ENCODE assay signal across 1 cellular context in genomic region chr14:21089877-21090193, GRCh38.
TF ChIP-seq lines count a peak whose summit lies in the region.

No MANE protein-coding gene starts in this region.

TF ChIP-seq in HepG2, 621 proteins besides CTCF, POLR2A, EP300 and RAD21:
- TF ChIP-seq ZNF777 (CRISPR knock-in tag; IDR thresholded peaks at IDR 0.05) (no peak), LCORL (IDR thresholded peaks at IDR 0.05) (no peak), LCORL (CRISPR knock-in tag; IDR thresholded peaks at IDR 0.05) (0 out of 2 replicates have a peak, but pooled peaks have one; percentile 33), RBM22 (optimal IDR thresholded peaks at IDR 0.05; ENCODE audit: low read length) (peak; percentile 94)
- TF ChIP-seq, protein P1, sequence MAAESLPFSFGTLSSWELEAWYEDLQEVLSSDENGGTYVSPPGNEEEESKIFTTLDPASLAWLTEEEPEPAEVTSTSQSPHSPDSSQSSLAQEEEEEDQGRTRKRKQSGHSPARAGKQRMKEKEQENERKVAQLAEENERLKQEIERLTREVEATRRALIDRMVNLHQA (CRISPR knock-in tag; IDR thresholded peaks at IDR 0.05) = no peak
TF ChIP-seq in HepG2: peak in this region for 2.
